In the genomic region with DNA sequence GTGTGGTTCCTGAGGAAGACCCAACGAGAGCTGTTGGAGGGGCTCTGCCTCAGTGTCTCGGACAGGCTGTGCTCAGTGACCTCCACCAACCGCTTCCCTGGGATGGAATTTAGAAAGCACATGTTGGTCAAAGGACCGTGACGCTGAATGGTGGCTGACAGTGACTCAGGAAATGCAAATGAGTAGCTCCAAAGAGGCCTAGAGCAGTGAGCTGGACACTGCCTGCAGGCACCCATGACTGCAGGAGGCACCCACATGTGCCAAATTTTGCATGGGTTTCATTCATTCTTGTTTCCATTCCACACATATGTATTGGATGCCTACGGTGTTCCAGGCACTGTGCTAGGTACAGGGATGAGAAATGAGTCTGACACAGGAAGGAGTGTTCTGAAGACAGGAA, we compare ENCODE assay signal across 25 cellular contexts. TPM values are rescaled to one million over a fixed set of nuclear protein-coding genes. Genes with fewer than 3 reads are reported as not detected.
DNase-seq lines count a peak whose midpoint lies in the region; ATAC-seq, FAIRE-seq and TF ChIP-seq lines count a peak whose summit lies in the region.
"Had no signal": no experiment of that assay in that cellular context is flagged by ENCODE, and none has a peak within 500 bp of the region (broad histone marks: within the 10 kb centered on the region; RNA-seq: fewer than 3 reads in every experiment).

No MANE protein-coding gene starts in this region.

- H4K91ac ChIP-seq in neuronal stem cell (ENCODE audit: low read depth, low read length, poor library complexity): no peak overlapping the region

- H3K18ac ChIP-seq in neuronal stem cell (ENCODE audit: low read length): no peak overlapping the region

- no peak overlapping the region for H2AFZ ChIP-seq in neuronal stem cell (ENCODE audit: low read length)
- H2AFZ ChIP-seq: GM23338 had no signal

- H3K4me2 ChIP-seq in BLaER1 (0 out of 2 replicates have a peak overlapping the region, but pooled peaks have one; percentile 4), neuronal stem cell (ENCODE audit: insufficient read depth, low read length, poor library complexity, severe bottlenecking) (no peak overlapping the region)
- H3K4me2 ChIP-seq: A549, GM23338 had no signal

- H3K36me3 ChIP-seq in BLaER1: no peaks in the 10 kb centered on the region
- H3K36me3 ChIP-seq in neuronal stem cell (replicated peaks in 1 of 2; ENCODE audit: control insufficient read depth in 2 of 2, insufficient read depth in 2 of 2, low read length in 2 of 2): no peaks in the 10 kb centered on the region
- no peaks in the 10 kb centered on the region for H3K36me3 ChIP-seq in right lobe of liver
- H3K36me3 ChIP-seq in left ventricle myocardium inferior: no peaks in the 10 kb centered on the region
- H3K36me3 ChIP-seq: BE2C had no signal

- H3K23ac ChIP-seq in neuronal stem cell (ENCODE audit: low read depth, low read length, poor library complexity): no peak overlapping the region

- H3K9ac ChIP-seq in BLaER1: no peak overlapping the region
- H3K9ac ChIP-seq in neuronal stem cell (ENCODE audit: low read depth, low read length, poor library complexity): no peak overlapping the region

- H3K14ac ChIP-seq in neuronal stem cell (ENCODE audit: low read length): peak overlapping the region; percentile 23

- no CpG with 5 or more reads among the region's 6 CpGs for WGBS in neuronal stem cell (ENCODE audit: extremely low coverage in 2 of 2, insufficient read length in 2 of 2, insufficient replicate concordance in 1 of 2), 2 donors
- WGBS in right lobe of liver (ENCODE audit: insufficient coverage, low coverage, low lambda C conversion rate, missing lambda C conversion rate): 75% methylated on average over 2 of the region's 6 CpGs

- DNase-seq in RCC 7860 (ENCODE audit: low spot score) (peak; percentile 11), kidney tubule cell (ENCODE audit: low spot score) (peak; percentile 67), neuronal stem cell (ENCODE audit: low spot score) (no peak), omental fat pad (ENCODE audit: low spot score) (no peak), right lobe of liver (no peak), left ventricle myocardium inferior (no peak)
- no peak for DNase-seq in activated naive CD4-positive, alpha-beta T cell treated with anti-CD3 and anti-CD28 coated beads, Interleukin-2, amount 50 U/mL, for 16 hours
- DNase-seq: ACHN; AML-193; BE2C; C1 segment of cervical spinal cord; Caco-2; CD4-positive, alpha-beta memory T cell; DMS79; EL; GDM1; H9 had no signal

- TF ChIP-seq POLR2A in right lobe of liver (IDR thresholded peaks at IDR 0.05): no peak

- no peak overlapping the region for H2BK120ac ChIP-seq in neuronal stem cell (ENCODE audit: low read depth, low read length)

- H3K79me1 ChIP-seq in neuronal stem cell (ENCODE audit: low read depth, low read length): no peaks in the 10 kb centered on the region

- H2BK12ac ChIP-seq in neuronal stem cell (ENCODE audit: low read length): no peak overlapping the region

- TF ChIP-seq CTCF in omental fat pad (IDR thresholded peaks at IDR 0.05) (no peak), right lobe of liver (IDR thresholded peaks at IDR 0.05) (no peak), left ventricle myocardium inferior (IDR thresholded peaks at IDR 0.05; ENCODE audit: borderline replicate concordance) (no peak)

- H3K4me3 ChIP-seq in BLaER1 (no peak overlapping the region), neuronal stem cell (ENCODE audit: low read length in 2 of 2) (no peak overlapping the region), right lobe of liver (no peak overlapping the region), left ventricle myocardium inferior (no peak overlapping the region)
- H3K4me3 ChIP-seq: A549, GM12878, GM23338 had no signal

- H3K27ac ChIP-seq in BLaER1 (no peak overlapping the region), neuronal stem cell (replicated peaks; ENCODE audit: low read length) (no peak overlapping the region), right lobe of liver (no peak overlapping the region), left ventricle myocardium inferior (replicated peaks) (no peak overlapping the region)
- H3K27ac ChIP-seq: 22Rv1, A549 had no signal

- H3K4ac ChIP-seq in neuronal stem cell (ENCODE audit: low read length): no peak overlapping the region

- H3K4me1 ChIP-seq in BLaER1: peaks cover 5% of the 10 kb centered on the region; the same call in 1 of the 2 replicates
- H3K4me1 ChIP-seq in neuronal stem cell (ENCODE audit: control insufficient read depth in 2 of 2, insufficient read depth in 1 of 2, low read depth in 1 of 2, low read length in 2 of 2): peaks cover 2% of the 10 kb centered on the region in 2 donors
- no peaks in the 10 kb centered on the region for H3K4me1 ChIP-seq in right lobe of liver
- peaks cover 4% of the 10 kb centered on the region for H3K4me1 ChIP-seq in left ventricle myocardium inferior
- H3K4me1 ChIP-seq: A549, BE2C, Caco-2 had no signal

- H2BK5ac ChIP-seq in neuronal stem cell (ENCODE audit: low read length): no peak overlapping the region

- FAIRE-seq in RCC 7860 (lab: Jason Lieb, UNC): no peak
- FAIRE-seq: A549, D721Med, GM12878, GM19239 had no signal

- H3K9me3 ChIP-seq in BLaER1: no peaks in the 10 kb centered on the region
- H3K9me3 ChIP-seq in neuronal stem cell (replicated peaks in 1 of 2; ENCODE audit: control insufficient read depth in 2 of 2, insufficient read depth in 1 of 2, low read depth in 1 of 2, low read length in 2 of 2): no peaks in the 10 kb centered on the region
- no peaks in the 10 kb centered on the region for H3K9me3 ChIP-seq in right lobe of liver
- no peaks in the 10 kb centered on the region for H3K9me3 ChIP-seq in left ventricle myocardium inferior (replicated peaks)
- H3K9me3 ChIP-seq: A549, BE2C, Caco-2 had no signal

- intact Hi-C loops in right lobe of liver (cut with DNase I) (no loop called here), left ventricle myocardium inferior (cut with micrococcal nuclease) (no loop called here)

- H4K8ac ChIP-seq in neuronal stem cell (ENCODE audit: low read depth, low read length): no peak overlapping the region

- no peaks in the 10 kb centered on the region for H4K20me1 ChIP-seq in BLaER1

- ATAC-seq in omental fat pad (ENCODE audit: low FRiP score): no peak
- ATAC-seq in right lobe of liver: no peak
- ATAC-seq: A549, GM12878, GM23338, HCT116 had no signal

- no peak overlapping the region for H2AK5ac ChIP-seq in neuronal stem cell (ENCODE audit: low read depth, low read length)

- no peaks in the 10 kb centered on the region for H3K27me3 ChIP-seq in BLaER1
- no peaks in the 10 kb centered on the region for H3K27me3 ChIP-seq in neuronal stem cell (ENCODE audit: control insufficient read depth in 3 of 3, insufficient read depth in 3 of 3, low read depth in 1 of 3, low read length in 3 of 3)
- no peaks in the 10 kb centered on the region for H3K27me3 ChIP-seq in right lobe of liver
- H3K27me3 ChIP-seq in left ventricle myocardium inferior (ENCODE audit: low read depth): peaks cover 4% of the 10 kb centered on the region

- no peak overlapping the region for H2BK15ac ChIP-seq in neuronal stem cell (ENCODE audit: low read length)

RNA-seq across cellular contexts. Expression of a gene that starts 46.4 kb away (rescaled TPM):
- 4.4 TPM for polyA plus RNA-seq in neuronal stem cell (2013, experiment 1 of 2)
- polyA plus RNA-seq in neuronal stem cell (2013, experiment 2 of 2): 4.3 TPM
- total RNA-seq in omental fat pad: 100 to 1,000 TPM in 1 of 4 donors, 10 to 100 TPM in 3; 22.9 to 115 (median 64.6) TPM
- total RNA-seq in right lobe of liver: 10 to 100 TPM in 2 of 6 experiments, 1 to 10 TPM in 3, under 1 TPM in 1; 0.66 to 57.0 (median 4.7) TPM
- total RNA-seq in left ventricle myocardium inferior: 39.3 TPM

Comparison
In these comparisons a context has a peak if more than half of its experiments do, and no peak if none do; other contexts are left out.
1. DNase-seq: peak in RCC 7860 (single experiment) and kidney tubule cell (single experiment); none in neuronal stem cell (single experiment), omental fat pad (single experiment), activated naive CD4-positive, alpha-beta T cell treated with anti-CD3 and anti-CD28 coated beads, Interleukin-2, amount 50 U/mL, for 16 hours (single experiment), right lobe of liver (0 of 3) and left ventricle myocardium inferior (single experiment).